24 cellular contexts compared by ENCODE assay signal in the genomic region with DNA sequence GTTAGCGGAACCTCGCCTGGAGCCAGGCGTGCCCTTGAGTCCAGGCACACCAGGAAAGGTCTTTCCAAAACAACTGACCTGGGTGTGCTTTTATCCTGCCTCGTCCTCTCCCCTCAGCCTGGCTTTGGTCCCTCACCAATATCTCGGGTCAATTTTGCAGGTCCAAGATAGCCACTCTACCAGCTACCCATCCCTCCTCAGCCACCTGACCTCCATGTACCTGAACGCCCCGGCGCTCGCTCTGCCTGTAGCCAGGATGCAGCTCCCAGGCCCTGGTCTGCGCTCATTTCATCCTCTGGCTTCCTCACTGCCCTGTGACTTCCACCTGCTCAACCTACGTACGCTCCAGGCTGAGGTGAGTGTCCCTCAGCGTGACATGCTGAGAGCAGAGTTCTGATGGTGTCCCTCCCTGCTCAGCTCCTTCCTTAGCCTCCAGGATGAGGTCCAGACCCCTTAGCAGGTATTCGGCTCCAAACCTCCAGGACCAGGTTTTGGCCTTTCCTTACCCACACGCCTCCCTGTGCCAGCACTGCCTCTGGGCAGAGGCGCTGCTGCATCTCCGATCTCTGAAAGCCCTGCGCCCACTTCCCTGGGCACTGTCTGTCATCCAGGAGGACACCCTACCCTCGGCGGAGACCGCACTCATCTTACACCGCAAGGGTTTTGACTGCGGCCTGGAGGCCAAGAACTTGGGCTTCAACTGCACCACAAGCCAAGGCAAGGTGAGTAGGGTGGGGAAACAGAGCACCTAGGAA. TPM values are rescaled to one million over a fixed set of nuclear protein-coding genes. Genes with fewer than 3 reads are reported as not detected.
DNase-seq lines count a peak whose midpoint lies in the region; ATAC-seq, FAIRE-seq and TF ChIP-seq lines count a peak whose summit lies in the region.
"Had no signal": no experiment of that assay in that cellular context is flagged by ENCODE, and none has a peak within 500 bp of the region (broad histone marks: within the 10 kb centered on the region; RNA-seq: fewer than 3 reads in every experiment).

No MANE protein-coding gene starts in this region.

- peaks cover 4% of the 10 kb centered on the region for H3K27me3 Mint-ChIP-seq in nephron progenitor cell (ENCODE audit: low read depth, poor library complexity)
- H3K27me3 Mint-ChIP-seq: IgD-negative memory B cell had no signal

- DNase-seq in heart right ventricle (no peak), Right ventricle myocardium superior (no peak), left cardiac atrium (peak; percentile 12), nephron progenitor cell (no peak), prostate gland (ENCODE audit: low spot score) (no peak), pancreas (no peak)
- DNase-seq: Karpas-422; NCI-H1417; NCI-H1930; NCI-H226; NCI-H510A treated with DMSO at 0.1 percent for 48 hours; NCI-H774; NK-92 treated with Interleukin-12 subunit alpha and Interleukin-12 subunit beta, amount 100 ng/mL, for 24 hours had no signal

- no peak overlapping the region for H3K4me3 ChIP-seq in heart right ventricle
- H3K4me3 ChIP-seq in prostate gland: no peak overlapping the region
- H3K4me3 ChIP-seq in pancreas: no peak overlapping the region
- H3K4me3 ChIP-seq: GM23338, SJSA1 had no signal

- TF ChIP-seq POLR2A in prostate gland (IDR thresholded peaks at IDR 0.05): no peak

- TF ChIP-seq CTCF in heart right ventricle (IDR thresholded peaks at IDR 0.05) (no peak), nephron progenitor cell (IDR thresholded peaks at IDR 0.05) (no peak), prostate gland (IDR thresholded peaks at IDR 0.05) (no peak), pancreas (IDR thresholded peaks at IDR 0.05) (no peak)

- peaks cover 42% of the 10 kb centered on the region for H3K36me3 Mint-ChIP-seq in nephron progenitor cell (ENCODE audit: low read depth)

- H3K36me3 ChIP-seq in heart right ventricle: peaks cover 0 to 93% (median 60%) of the 10 kb centered on the region in 9 donors
- peaks cover 12 to 29% of the 10 kb centered on the region in 2 donors for H3K36me3 ChIP-seq in prostate gland
- peaks cover 0 to 81% (median 41%) of the 10 kb centered on the region in 3 donors for H3K36me3 ChIP-seq in pancreas

- H3K27ac Mint-ChIP-seq in nephron progenitor cell: peak overlapping the region; percentile 93
- H3K27ac Mint-ChIP-seq: GM23338 had no signal

- FAIRE-seq in pancreas (lab: Jason Lieb, UNC): no peak
- FAIRE-seq: G401.6, GM18507 had no signal

- no peaks in the 10 kb centered on the region for H3K9me3 Mint-ChIP-seq in nephron progenitor cell
- H3K9me3 Mint-ChIP-seq: GM23338, IgD-negative memory B cell had no signal

- H3K4me3 Mint-ChIP-seq in nephron progenitor cell: no peak overlapping the region
- H3K4me3 Mint-ChIP-seq: GM23338, IgD-negative memory B cell had no signal

- ATAC-seq in heart right ventricle (no peak), Right ventricle myocardium superior (ENCODE audit: poor library complexity) (no peak), left cardiac atrium (no peak), GM19452 (IDR thresholded peaks at IDR 0.05; ENCODE audit: unreplicated experiment) (no peak), HG02852 (IDR thresholded peaks at IDR 0.05; ENCODE audit: unreplicated experiment) (no peak), pancreas (no peak)
- ATAC-seq: GM23338, HCT116, Panc1 had no signal

- H3K27ac ChIP-seq in heart right ventricle (peak overlapping the region; percentile 40 to 90 (median 80)), prostate gland (no peak overlapping the region), pancreas (no peak overlapping the region)
- H3K27ac ChIP-seq: C4-2B, SJSA1 had no signal

- H3K4me1 Mint-ChIP-seq in nephron progenitor cell: peaks cover 16% of the 10 kb centered on the region

- H3K9me3 ChIP-seq in heart right ventricle: no peaks in the 10 kb centered on the region
- H3K9me3 ChIP-seq in prostate gland: no peaks in the 10 kb centered on the region
- H3K9me3 ChIP-seq in pancreas: no peaks in the 10 kb centered on the region
- H3K9me3 ChIP-seq: SJSA1 had no signal

- H3K27me3 ChIP-seq in heart right ventricle (no peaks in the 10 kb centered on the region), prostate gland (replicated peaks; ENCODE audit: insufficient read depth) (no peaks in the 10 kb centered on the region), pancreas (no peaks in the 10 kb centered on the region)
- H3K27me3 ChIP-seq: SJSA1 had no signal

- WGBS in heart right ventricle, 2 donors: 90 to 92% methylated on average over 23 of the region's 23 CpGs
- 92% methylated on average over 23 of the region's 23 CpGs for WGBS in prostate gland
- WGBS in pancreas, 2 donors: 91 to 94% methylated on average over 23 of the region's 23 CpGs

- H3K4me1 ChIP-seq in heart right ventricle: peaks cover 3 to 42% (median 26%) of the 10 kb centered on the region in 9 donors
- H3K4me1 ChIP-seq in prostate gland (replicated peaks): no peaks in the 10 kb centered on the region
- H3K4me1 ChIP-seq in pancreas: no peaks in the 10 kb centered on the region
- H3K4me1 ChIP-seq: SJSA1 had no signal

- intact Hi-C loops in heart right ventricle (cut with DNase I) (no loop called here), Right ventricle myocardium superior (cut with DNase I) (no loop called here), left cardiac atrium (cut with DNase I) (no loop called here), prostate gland (cut with DNase I) (no loop called here), pancreas (cut with DNase I) (no loop called here)

RNA-seq across cellular contexts. Expression of a gene that starts 14.1 kb away (rescaled TPM):
- total RNA-seq in heart right ventricle (10 to 100 TPM; 10.7 to 18.2 (median 14.6) TPM), Right ventricle myocardium superior (15.5 TPM), left cardiac atrium (10 to 100 TPM; 12.2 to 17.1 TPM), prostate gland (10 to 100 TPM; 16.2 to 30.6 TPM), pancreas (10 to 100 TPM; 10.3 to 17.6 (median 13.3) TPM)
- polyA plus RNA-seq in heart right ventricle (10 to 100 TPM; 15.3 to 18.0 TPM), pancreas (10 to 100 TPM; 16.6 to 20.9 TPM)

RNA-seq across cellular contexts. Expression of a gene that starts 15.1 kb away (rescaled TPM):
- total RNA-seq in heart right ventricle (100 to 1,000 TPM in 4 of 10 donors, 10 to 100 TPM in 6; 78.3 to 157 (median 98.1) TPM), Right ventricle myocardium superior (130 TPM), left cardiac atrium (10 to 100 TPM; 79.3 to 83.2 TPM), prostate gland (100 to 1,000 TPM in 1 of 2 donors, 10 to 100 TPM in 1; 46.6 to 113 TPM), pancreas (10 to 100 TPM; 56.6 to 88.2 (median 67.7) TPM)
- polyA plus RNA-seq in heart right ventricle (10 to 100 TPM; 24.8 to 84.5 TPM), pancreas (100 to 1,000 TPM in 1 of 2 donors, 10 to 100 TPM in 1; 57.2 to 118 TPM)

RNA-seq across cellular contexts. Expression of a gene that starts 16.9 kb away (rescaled TPM):
- total RNA-seq in heart right ventricle (10 to 100 TPM; 19.2 to 28.0 (median 24.7) TPM), Right ventricle myocardium superior (26.5 TPM), left cardiac atrium (10 to 100 TPM; 27.3 to 29.5 TPM), prostate gland (10 to 100 TPM; 52.2 to 70.1 TPM), pancreas (10 to 100 TPM; 29.2 to 50.7 (median 32.2) TPM)
- polyA plus RNA-seq in heart right ventricle (10 to 100 TPM; 26.0 to 26.4 TPM), pancreas (10 to 100 TPM; 50.0 to 51.3 TPM)

RNA-seq across cellular contexts. Expression of a gene that starts 33.9 kb away (rescaled TPM):
- 10 to 100 TPM in 8 of 10 donors, 1 to 10 TPM in 2; 8.6 to 27.7 (median 11.5) TPM for total RNA-seq in heart right ventricle
- polyA plus RNA-seq in heart right ventricle: 10 to 100 TPM; 17.7 to 23.3 TPM
- total RNA-seq in Right ventricle myocardium superior: 17.1 TPM
- 10 to 100 TPM; 26.9 to 29.2 TPM for total RNA-seq in left cardiac atrium
- total RNA-seq in prostate gland: 10 to 100 TPM; 22.8 to 33.9 TPM
- 10 to 100 TPM in 1 of 6 donors, 1 to 10 TPM in 5; 3.9 to 23.0 (median 8.6) TPM for total RNA-seq in pancreas
- polyA plus RNA-seq in pancreas: 10 to 100 TPM; 24.4 to 26.5 TPM
- total RNA-seq: M059J had no signal

RNA-seq across cellular contexts. Expression of a gene that starts 36.5 kb away (rescaled TPM):
- total RNA-seq in heart right ventricle: 10 to 100 TPM in 1 of 10 donors, 1 to 10 TPM in 9; 5.5 to 11.8 (median 7.6) TPM
- polyA plus RNA-seq in heart right ventricle: 1 to 10 TPM; 6.0 to 8.3 TPM
- total RNA-seq in Right ventricle myocardium superior: 9.3 TPM
- total RNA-seq in left cardiac atrium: 10 to 100 TPM in 1 of 2 donors, 1 to 10 TPM in 1; 8.4 to 10.6 TPM
- 10 to 100 TPM in 1 of 2 donors, 1 to 10 TPM in 1; 9.1 to 13.0 TPM for total RNA-seq in prostate gland
- 10 to 100 TPM in 1 of 6 donors, 1 to 10 TPM in 5; 6.6 to 12.2 (median 7.8) TPM for total RNA-seq in pancreas
- polyA plus RNA-seq in pancreas: 10 to 100 TPM in 1 of 2 donors, 1 to 10 TPM in 1; 9.0 to 11.9 TPM

Comparison
In these comparisons a context has a peak if more than half of its experiments do, and no peak if none do; other contexts are left out.
1. H3K27ac ChIP-seq: peak in heart right ventricle (10 of 10); none in prostate gland (0 of 2) and pancreas (0 of 4).